ENCODE assay signal across 16 cellular contexts in genomic region chr2:42914860-42915259, GRCh38.
"Had no signal": no experiment of that assay in that cellular context is flagged by ENCODE, and none has a peak within 500 bp of the region (broad histone marks: within the 10 kb centered on the region; RNA-seq: fewer than 3 reads in every experiment).

No MANE protein-coding gene starts in this region.

- ATAC-seq: esophagus mucosa; heart left ventricle; left ventricle myocardium superior; naive thymus-derived CD8-positive, alpha-beta T cell; right cardiac atrium had no signal

- DNase-seq: heart left ventricle; hypothalamus; left ventricle myocardium superior; mesenchymal stem cell; stimulated activated CD4-positive, alpha-beta T cell treated with anti-CD3 and anti-CD28 coated beads, Interleukin-2, amount 100 ng/mL, for 48 hours; stimulated activated naive CD4-positive, alpha-beta T cell treated with Interleukin-2 at 50 U/mL for 16 hours had no signal

- H3K4me1 Mint-ChIP-seq: neural crest cell had no signal

- H3K4me3 Mint-ChIP-seq: naive thymus-derived CD8-positive, alpha-beta T cell; neural crest cell; type B pancreatic cell had no signal

- H3K27me3 ChIP-seq: heart left ventricle had no signal

- H3K27ac ChIP-seq: heart left ventricle had no signal

- H3K9me3 ChIP-seq: heart left ventricle had no signal

- H3K4me2 ChIP-seq: smooth muscle cell had no signal

- H3K4me3 ChIP-seq: heart left ventricle, lung, smooth muscle cell had no signal

- FAIRE-seq: frontal cortex, keratinocyte, urothelium cell line had no signal

- H3K27ac Mint-ChIP-seq: naive thymus-derived CD8-positive, alpha-beta T cell; type B pancreatic cell had no signal

- H3K36me3 Mint-ChIP-seq: naive thymus-derived CD8-positive, alpha-beta T cell had no signal

- H3K27me3 Mint-ChIP-seq: type B pancreatic cell had no signal

- H3K9me3 Mint-ChIP-seq: neural crest cell, type B pancreatic cell had no signal

- H3K36me3 ChIP-seq: heart left ventricle had no signal
